In genomic region chr7:25985196-25985595, GRCh38 we compare ENCODE assay signal across 21 cellular contexts.
DNase-seq lines count a peak whose midpoint lies in the region; ATAC-seq, FAIRE-seq and TF ChIP-seq lines count a peak whose summit lies in the region.
"Had no signal": no experiment of that assay in that cellular context is flagged by ENCODE, and none has a peak within 500 bp of the region (broad histone marks: within the 10 kb centered on the region; RNA-seq: fewer than 3 reads in every experiment).

No MANE protein-coding gene starts in this region.

- H3K4me3 Mint-ChIP-seq in Caco-2 (ENCODE audit: unreplicated experiment) (no peak overlapping the region), type B pancreatic cell (no peak overlapping the region)
- H3K4me3 Mint-ChIP-seq: B cell; CD4-positive, CD25-positive, alpha-beta regulatory T cell; CD8-positive, alpha-beta T cell; HFFc6 had no signal

- H3K36me3 ChIP-seq in Caco-2 (ENCODE audit: control insufficient read depth, insufficient read depth, low read length) (no peaks in the 10 kb centered on the region), pancreas (no peaks in the 10 kb centered on the region), testis (ENCODE audit: low read depth, missing control alignments) (no peaks in the 10 kb centered on the region)
- H3K36me3 ChIP-seq: BLaER1, HAP-1 had no signal

- H3K9me3 ChIP-seq in Caco-2 (no peaks in the 10 kb centered on the region), pancreas (no peaks in the 10 kb centered on the region), testis (no peaks in the 10 kb centered on the region)
- H3K9me3 ChIP-seq: BLaER1, HAP-1 had no signal

- H3K4me1 Mint-ChIP-seq in Caco-2 (ENCODE audit: low read depth, unreplicated experiment), result peaks cover 26% of the 10 kb centered on the region
- H3K4me1 Mint-ChIP-seq in type B pancreatic cell (ENCODE audit: unreplicated experiment), result peaks cover 21% of the 10 kb centered on the region
- H3K4me1 Mint-ChIP-seq: B cell had no signal

- POLR2A ChIA-PET in Caco-2 (lab: Charles Lee), result no interaction called here

- peaks cover 30% of the 10 kb centered on the region for H3K4me1 ChIP-seq in Caco-2
- peaks cover 0 to 8% (median 5%) of the 10 kb centered on the region in 3 donors for H3K4me1 ChIP-seq in pancreas
- no peaks in the 10 kb centered on the region for H3K4me1 ChIP-seq in testis
- H3K4me1 ChIP-seq: HAP-1 had no signal

- DNase-seq in Caco-2 (no peak), SK-MEL-5 (ENCODE audit: low read depth, low spot score) (peak; percentile 71), islet precursor cell (peak; percentile 82), type B pancreatic cell (ENCODE audit: extremely low spot score, unreplicated experiment) (no peak), cerebellar nuclear complex (lab: John Stamatoyannopoulos, UW) (no peak), pancreas (no peak), testis (no peak)
- DNase-seq: Calu3; CD4-positive, CD25-positive, alpha-beta regulatory T cell; CD8-positive, alpha-beta T cell; DMS53; DMS79 treated with DMSO at 0.1 percent for 48 hours; GOT3; HFFc6 had no signal

- H3K27ac Mint-ChIP-seq in Caco-2 (ENCODE audit: unreplicated experiment) (peak overlapping the region; percentile 9), type B pancreatic cell (peak overlapping the region; percentile 41)
- H3K27ac Mint-ChIP-seq: B cell; CD4-positive, CD25-positive, alpha-beta regulatory T cell; CD8-positive, alpha-beta T cell; HFFc6 had no signal

- H3K36me3 Mint-ChIP-seq in Caco-2 (ENCODE audit: insufficient read depth, unreplicated experiment), result no peaks in the 10 kb centered on the region
- H3K36me3 Mint-ChIP-seq in type B pancreatic cell, result no peaks in the 10 kb centered on the region
- H3K36me3 Mint-ChIP-seq: CD4-positive, CD25-positive, alpha-beta regulatory T cell; CD8-positive, alpha-beta T cell had no signal

- no TSS peak for BruUV-seq in Caco-2 (replicated peaks; lab: Mats Ljungman, UMichigan)

- no peak for ATAC-seq in pancreas
- ATAC-seq: CD8-positive, alpha-beta T cell had no signal

- TF ChIP-seq CTCF in Caco-2 (IDR thresholded peaks at IDR 0.05; ENCODE audit: insufficient read depth in 1 of 2, low read depth in 1 of 2, low read length in 1 of 2, severe bottlenecking in 1 of 2, unreplicated experiment in 1 of 2) (no peak), type B pancreatic cell (conservative IDR thresholded peaks at IDR 0.05) (no peak), pancreas (IDR thresholded peaks at IDR 0.05) (no peak), testis (IDR thresholded peaks at IDR 0.05) (no peak)

- no peaks in the 10 kb centered on the region for H3K27me3 ChIP-seq in Caco-2 (replicated peaks; ENCODE audit: control insufficient read depth, insufficient read depth, low read length)
- no peaks in the 10 kb centered on the region for H3K27me3 ChIP-seq in pancreas
- H3K27me3 ChIP-seq in testis, result no peaks in the 10 kb centered on the region
- H3K27me3 ChIP-seq: BLaER1 had no signal

- H3K27ac ChIP-seq in pancreas (no peak overlapping the region), testis (no peak overlapping the region)
- H3K27ac ChIP-seq: BLaER1, C4-2B had no signal

- CTCF ChIA-PET in Caco-2 (lab: Charles Lee), result interaction anchor here (0.6 kb wide), 1 partner anchor 104 kb away, joined by 3 read pairs; no protein-coding TSS in a partner anchor

- no peaks in the 10 kb centered on the region for H3K27me3 Mint-ChIP-seq in Caco-2 (ENCODE audit: insufficient read depth, unreplicated experiment)
- H3K27me3 Mint-ChIP-seq in type B pancreatic cell, result peaks cover 3% of the 10 kb centered on the region

- in situ Hi-C loops in SK-MEL-5 (cut with HindIII; ENCODE audit: low pct_unique_long_range_greater_than_20kb, low sequenced_read_pairs), result no loop called here

- intact Hi-C loops in Caco-2 (cut with micrococcal nuclease; ENCODE audit: unreplicated experiment) (loop anchor here (5.0 kb wide), 1 partner anchor 33 kb away; no protein-coding TSS in a partner anchor), pancreas (cut with DNase I) (no loop called here), testis (cut with DNase I; ENCODE audit: low total_unique reads) (no loop called here)

- FAIRE-seq in pancreas (lab: Jason Lieb, UNC), result no peak
- FAIRE-seq: G401.6, GM12892, H54 had no signal

- H3K4me3 ChIP-seq in Caco-2 (ENCODE audit: low read depth, low read length) (no peak overlapping the region), pancreas (no peak overlapping the region), testis (no peak overlapping the region)
- H3K4me3 ChIP-seq: BLaER1, HAP-1 had no signal

- TF ChIP-seq POLR2A in testis (IDR thresholded peaks at IDR 0.05), result no peak

- H3K9me3 Mint-ChIP-seq in Caco-2 (ENCODE audit: unreplicated experiment), result peaks cover 5% of the 10 kb centered on the region
- H3K9me3 Mint-ChIP-seq in type B pancreatic cell, result no peaks in the 10 kb centered on the region
- H3K9me3 Mint-ChIP-seq: CD8-positive, alpha-beta T cell had no signal

- 54 to 64% methylated on average over 4 of the region's 4 CpGs for WGBS in pancreas, 2 donors
- 61 to 71% methylated on average over 4 of the region's 4 CpGs for WGBS in testis, 2 donors

Comparison
In these comparisons a context has a peak if more than half of its experiments do, and no peak if none do; other contexts are left out.
1. DNase-seq: peak in SK-MEL-5 (single experiment) and islet precursor cell (single experiment); none in Caco-2 (0 of 2), type B pancreatic cell (single experiment), cerebellar nuclear complex (0 of 2), pancreas (0 of 6) and testis (single experiment).